ENCODE assay signal across 1 cellular context in the genomic region with DNA sequence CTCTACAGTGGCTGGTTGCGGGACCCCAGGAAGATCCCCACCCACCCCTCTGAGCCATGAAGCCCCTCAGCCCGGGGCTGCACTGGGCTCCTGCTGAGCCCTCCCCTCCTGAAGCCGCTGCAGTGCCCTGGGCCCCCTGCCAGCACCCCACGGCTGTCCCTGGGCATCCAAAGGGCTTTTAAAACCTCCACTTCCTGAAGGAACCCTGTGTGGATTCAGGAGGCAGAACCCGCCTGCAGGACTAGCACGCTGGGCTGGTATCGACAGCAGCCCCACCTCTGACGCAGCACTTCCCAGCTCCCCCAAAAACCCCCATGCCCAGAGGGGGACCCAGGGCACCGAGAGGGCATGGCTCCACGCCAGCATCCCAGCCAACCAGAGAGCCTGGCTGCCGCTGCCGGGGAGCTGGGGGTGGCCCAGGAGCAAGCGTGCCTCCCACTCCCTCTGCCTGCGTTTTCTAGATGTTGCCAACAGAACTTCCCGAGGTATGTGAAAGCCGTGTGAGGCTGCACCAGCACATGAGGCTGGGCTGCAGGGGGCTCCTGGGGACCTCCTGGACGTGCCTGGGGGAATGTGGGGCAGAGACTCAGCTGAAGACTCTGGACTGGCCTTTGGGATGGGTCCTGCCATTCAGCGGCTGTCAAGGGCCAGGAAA.
TF ChIP-seq lines count a peak whose summit lies in the region.

No MANE protein-coding gene starts in this region.

TF ChIP-seq in K562, 482 proteins besides CTCF, POLR2A, EP300 and RAD21:
- TF ChIP-seq ZNF224 (CRISPR knock-in tag; IDR thresholded peaks at IDR 0.05), result no peak
- 0 out of 2 replicates have a peak, but pooled peaks have one; percentile 30 for TF ChIP-seq POLR2G (IDR thresholded peaks at IDR 0.05; ENCODE audit: low read depth, low read length)
- no peak for TF ChIP-seq HMGN3 (IDR thresholded peaks at IDR 0.05; ENCODE audit: borderline replicate concordance, extremely low read depth, insufficient read length, low read depth, low read length)
- TF ChIP-seq ESRRB (CRISPR knock-in tag; IDR thresholded peaks at IDR 0.05; ENCODE audit: borderline replicate concordance), result no peak
- no peak for TF ChIP-seq KLF16 (IDR thresholded peaks at IDR 0.05)
- no peak for TF ChIP-seq SP1 (CRISPR knock-in tag; IDR thresholded peaks at IDR 0.05)
- TF ChIP-seq HNRNPK (IDR thresholded peaks at IDR 0.05; ENCODE audit: low read depth, low read length, poor library complexity, severe bottlenecking), result no peak
